ENCODE assay signal across 20 cellular contexts in genomic region chr3:117562000-117562399, GRCh38.
A peak's percentile ranks its signal among the peaks of the same experiment; 100 is the strongest.
DNase-seq lines count a peak whose midpoint lies in the region; ATAC-seq, FAIRE-seq and TF ChIP-seq lines count a peak whose summit lies in the region.
"Had no signal": no experiment of that assay in that cellular context is flagged by ENCODE, and none has a peak within 500 bp of the region (broad histone marks: within the 10 kb centered on the region; RNA-seq: fewer than 3 reads in every experiment).

No MANE protein-coding gene starts in this region.

- peak overlapping the region; percentile 49 for H2BK20ac ChIP-seq in IMR-90 (ENCODE audit: low read depth, low read length)

- H2AK5ac ChIP-seq in IMR-90 (ENCODE audit: low read depth, low read length): peak overlapping the region; percentile 77; the same call in 1 of the 2 replicates

- dilution Hi-C loops in IMR-90 (cut with HindIII; ENCODE audit: low sequenced_read_pairs, unreplicated experiment): no loop called here

- peak overlapping the region; percentile 22; the same call in 1 of the 2 replicates for H3K23ac ChIP-seq in IMR-90 (ENCODE audit: low read depth, low read length)

- H3K4me2 ChIP-seq in IMR-90 (ENCODE audit: low read depth, low read length): no peak overlapping the region
- H3K4me2 ChIP-seq: A549, BLaER1, KMS-11 had no signal

- FAIRE-seq in islet of Langerhans (lab: Jason Lieb, UNC): peak; percentile 87
- FAIRE-seq: A549, HepG2 had no signal

- H4K20me1 ChIP-seq in IMR-90 (ENCODE audit: insufficient read depth, low read length): no peaks in the 10 kb centered on the region
- H4K20me1 ChIP-seq: BLaER1 had no signal

- H3K18ac ChIP-seq in IMR-90 (ENCODE audit: low read depth, low read length): no peak overlapping the region; the same call in 1 of the 2 replicates

- in situ Hi-C loops in IMR-90 (cut with MboI; ENCODE audit: low sequenced_read_pairs): no loop called here

- no peak for TF ChIP-seq CTCF in IMR-90 (conservative IDR thresholded peaks at IDR 0.05; ENCODE audit: low read depth, low read length)

- no peak overlapping the region for H3K9ac ChIP-seq in IMR-90 (ENCODE audit: low read depth, low read length)
- H3K9ac ChIP-seq: BLaER1, KMS-11 had no signal

- H4K8ac ChIP-seq in IMR-90 (ENCODE audit: low read depth in 2 of 2, low read length in 2 of 2): no peak overlapping the region

- BruUV-seq in IMR-90 (replicated peaks; lab: Mats Ljungman, UMichigan): no TSS peak

- H3K9me1 ChIP-seq in IMR-90 (ENCODE audit: insufficient read depth, low read length): 0 out of 2 replicates have a peak, but pooled peaks cover 3% of the 10 kb centered on the region

- TF ChIP-seq RAD21 in IMR-90 (IDR thresholded peaks at IDR 0.05; ENCODE audit: low read length): no peak

- peak; percentile 56 for DNase-seq in NCI-H2029 (lab: John Stamatoyannopoulos, UW)
- DNase-seq in NCI-H2029 treated with DMSO at 0.1 percent for 48 hours (lab: John Stamatoyannopoulos, UW): no peak
- no peak for DNase-seq in IMR-90
- peak; percentile 8 for DNase-seq in NCI-H774 (lab: John Stamatoyannopoulos, UW)
- no peak for DNase-seq in SKM-1 (lab: John Stamatoyannopoulos, UW; ENCODE audit: unreplicated experiment)
- no peak for DNase-seq in HuH-7.5 (ENCODE audit: low spot score)
- DNase-seq: CD8-positive, alpha-beta memory T cell; GDM1; H7; HFFc6; NCI-H1694 treated with DMSO at 0.1 percent for 48 hours; NCI-H524 treated with DMSO at 0.1 percent for 48 hours; OCI-M1; T1000 had no signal

- H3K4me1 ChIP-seq in IMR-90 (ENCODE audit: control insufficient read depth, insufficient read depth, low read length): peaks cover 7% of the 10 kb centered on the region
- H3K4me1 ChIP-seq: BLaER1 had no signal

- H3K56ac ChIP-seq in IMR-90 (ENCODE audit: extremely low read depth, insufficient read depth, low read length): no peak overlapping the region

- H4K91ac ChIP-seq in IMR-90 (ENCODE audit: insufficient read depth, low read depth, low read length): peak overlapping the region; percentile 39; the same call in 1 of the 2 replicates

- H3K27me3 ChIP-seq in IMR-90 (ENCODE audit: control insufficient read depth, insufficient read depth, low read length): no peaks in the 10 kb centered on the region
- H3K27me3 ChIP-seq: BLaER1 had no signal

- no peak for TF ChIP-seq POLR2A in IMR-90 (IDR thresholded peaks at IDR 0.05; ENCODE audit: low read depth, low read length)

- H2AK9ac ChIP-seq in IMR-90 (replicated peaks; ENCODE audit: low read depth, low read length, poor library complexity): no peak overlapping the region

- ATAC-seq in IMR-90 (ENCODE audit: low read depth) (no peak), HG03196 (IDR thresholded peaks at IDR 0.05; ENCODE audit: unreplicated experiment) (no peak)
- ATAC-seq: A549, HepG2 had no signal

- no peak overlapping the region for H4K5ac ChIP-seq in IMR-90 (ENCODE audit: low read depth, low read length)

- H3K79me1 ChIP-seq in IMR-90 (ENCODE audit: low read depth in 1 of 2, low read length in 2 of 2): no peaks in the 10 kb centered on the region; a peak in 1 of 4 replicates

- POLR2A ChIA-PET in IMR-90 (lab: Charles Lee; ENCODE audit: unreplicated experiment): no interaction called here

- H3K4me3 ChIP-seq in IMR-90 (ENCODE audit: insufficient read depth, low read depth, low read length): no peak overlapping the region
- H3K4me3 ChIP-seq: A549, BLaER1 had no signal

- CTCF ChIA-PET in IMR-90 (lab: Yijun Ruan, JAX): no interaction called here

- peak overlapping the region; percentile 36; the same call in 1 of the 2 replicates for H2BK120ac ChIP-seq in IMR-90 (ENCODE audit: low read depth, low read length)

- no peaks in the 10 kb centered on the region for H3K9me3 ChIP-seq in IMR-90 (ENCODE audit: control insufficient read depth, insufficient read depth, low read length)
- H3K9me3 ChIP-seq: A549, BLaER1 had no signal

- H2BK15ac ChIP-seq in IMR-90 (ENCODE audit: low read depth, low read length): peak overlapping the region; percentile 60; the same call in 1 of the 3 replicates

- H3K27ac ChIP-seq in IMR-90 (ENCODE audit: insufficient read depth, low read length): no peak overlapping the region
- H3K27ac ChIP-seq: A549, BLaER1, KMS-11 had no signal

- H2BK5ac ChIP-seq in IMR-90 (ENCODE audit: low read depth, low read length, poor library complexity, severe bottlenecking): no peak overlapping the region

- 80% methylated on average over 1 of the region's 2 CpGs; no CpG with 5 or more reads in 1 of the 2 experiments for WGBS in IMR-90 (ENCODE audit: extremely low coverage in 2 of 2, insufficient read length in 1 of 2), 2 experiments

- H2AFZ ChIP-seq in IMR-90 (replicated peaks; ENCODE audit: low read length, poor library complexity): no peak overlapping the region

- peak overlapping the region; percentile 60; the same call in 1 of the 2 replicates for H3K4ac ChIP-seq in IMR-90 (ENCODE audit: low read depth, low read length)

- H3K36me3 ChIP-seq in IMR-90 (ENCODE audit: control insufficient read depth, insufficient read depth, low read length): no peaks in the 10 kb centered on the region
- H3K36me3 ChIP-seq: BLaER1 had no signal

- intact Hi-C loops in IMR-90 (cut with micrococcal nuclease): no loop called here

- H3K14ac ChIP-seq in IMR-90 (replicated peaks; ENCODE audit: low read depth, low read length): no peak overlapping the region

TF ChIP-seq in IMR-90, 13 proteins besides CTCF, POLR2A, EP300 and RAD21:
- TF ChIP-seq NFE2L2 (IDR thresholded peaks at IDR 0.05; ENCODE audit: low read depth, low read length): no peak
- no peak for TF ChIP-seq RFX5 (IDR thresholded peaks at IDR 0.05; ENCODE audit: low read depth, low read length)
- no peak for TF ChIP-seq MAZ (IDR thresholded peaks at IDR 0.05; ENCODE audit: borderline replicate concordance, low read depth, low read length)
- TF ChIP-seq CHD1 (IDR thresholded peaks at IDR 0.05; ENCODE audit: low read depth, low read length): no peak
- TF ChIP-seq FOS (IDR thresholded peaks at IDR 0.05; ENCODE audit: low read depth, low read length): no peak
- no peak for TF ChIP-seq SMC3 (IDR thresholded peaks at IDR 0.05; ENCODE audit: low read depth, low read length)
- TF ChIP-seq CEBPB (IDR thresholded peaks at IDR 0.05; ENCODE audit: low read depth, low read length): no peak
- TF ChIP-seq, protein P1, sequence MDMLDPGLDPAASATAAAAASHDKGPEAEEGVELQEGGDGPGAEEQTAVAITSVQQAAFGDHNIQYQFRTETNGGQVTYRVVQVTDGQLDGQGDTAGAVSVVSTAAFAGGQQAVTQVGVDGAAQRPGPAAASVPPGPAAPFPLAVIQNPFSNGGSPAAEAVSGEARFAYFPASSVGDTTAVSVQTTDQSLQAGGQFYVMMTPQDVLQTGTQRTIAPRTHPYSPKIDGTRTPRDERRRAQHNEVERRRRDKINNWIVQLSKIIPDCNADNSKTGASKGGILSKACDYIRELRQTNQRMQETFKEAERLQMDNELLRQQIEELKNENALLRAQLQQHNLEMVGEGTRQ (IDR thresholded peaks at IDR 0.05; ENCODE audit: low read depth, low read length): no peak
- TF ChIP-seq RCOR1 (IDR thresholded peaks at IDR 0.05; ENCODE audit: insufficient replicate concordance, low read length): no peak

Comparison
In these comparisons a context has a peak if more than half of its experiments do, and no peak if none do; other contexts are left out.
1. DNase-seq: peak in NCI-H2029 (single experiment) and NCI-H774 (single experiment); none in NCI-H2029 treated with DMSO at 0.1 percent for 48 hours (single experiment), IMR-90 (single experiment), SKM-1 (single experiment) and HuH-7.5 (single experiment).